ENCODE assay signal across 8 cellular contexts in the genomic region with DNA sequence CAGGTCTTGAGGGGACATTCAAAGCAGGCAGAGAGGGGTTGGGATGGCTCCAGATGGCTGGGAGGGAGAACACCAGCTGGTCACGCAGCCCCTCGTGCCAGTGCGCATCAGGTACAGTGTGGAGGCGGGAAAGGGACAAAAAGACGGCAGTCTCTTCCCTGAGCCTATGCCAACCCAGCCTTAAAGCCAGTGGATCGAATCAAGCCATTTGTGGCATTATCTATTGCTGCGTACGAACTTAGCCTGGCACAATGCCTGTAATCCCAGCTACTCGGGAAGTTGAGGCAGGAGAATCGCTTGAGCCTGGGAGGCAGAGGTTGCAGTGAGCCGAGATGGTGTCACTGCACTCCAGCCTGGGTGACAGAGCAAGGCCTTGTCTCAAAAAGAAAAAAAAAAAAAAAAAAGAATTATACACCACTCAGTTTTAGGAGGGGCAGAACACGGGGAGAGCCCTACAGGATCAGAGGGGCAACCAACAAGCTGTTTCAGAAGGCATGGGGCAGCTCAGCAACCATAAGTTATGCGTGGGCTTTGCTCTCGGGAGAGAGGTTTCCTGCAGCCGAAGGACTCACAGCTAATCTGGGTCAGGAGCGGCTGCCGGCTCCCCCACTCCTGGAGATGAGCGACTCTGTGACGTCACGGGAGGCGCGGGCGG. TPM values are rescaled to one million over a fixed set of nuclear protein-coding genes. Genes with fewer than 3 reads are reported as not detected.
DNase-seq lines count a peak whose midpoint lies in the region; ATAC-seq and TF ChIP-seq lines count a peak whose summit lies in the region.

No MANE protein-coding gene starts in this region.

- DNase-seq in CMK (ENCODE audit: low read depth) (peak; percentile 52), H9 (peak; percentile 95), NCI-H82 treated with DMSO at 0.1 percent for 48 hours (lab: John Stamatoyannopoulos, UW; ENCODE audit: unreplicated experiment) (peak; percentile 67), fibroblast of peridontal ligament (ENCODE audit: extremely low read depth) (peak; percentile 83)
- peak in 1 of 2 donors; percentile 94 for DNase-seq in activated T-cell treated with anti-CD3 and anti-CD28 coated beads, Interleukin-2, amount 50 U/mL, for 72 hours
- peak; percentile 93 for DNase-seq in natural killer cell treated with Interleukin-12 subunit alpha and Interleukin-12 subunit beta and Interleukin-15 and Interleukin-18, amount 100 ng/mL, for 72 hours (ENCODE audit: low spot score)
- peak; percentile 94 for DNase-seq in stimulated activated naive CD4-positive, alpha-beta T cell treated with Interleukin-2 at 50 U/mL for 16 hours (lab: John Stamatoyannopoulos, UW)

- H3K4me3 Mint-ChIP-seq in H9: peak overlapping the region; percentile 97 to 98
- H3K4me3 Mint-ChIP-seq in activated T-cell treated with anti-CD3 and anti-CD28 coated beads, Interleukin-2, amount 50 U/mL, for 72 hours: peak overlapping the region; percentile 86 to 87
- H3K4me3 Mint-ChIP-seq in natural killer cell treated with Interleukin-12 subunit alpha and Interleukin-12 subunit beta and Interleukin-15 and Interleukin-18, amount 100 ng/mL, for 72 hours: peak overlapping the region; percentile 95

- H3K4ac ChIP-seq in H9 (ENCODE audit: low read depth, low read length): no peak overlapping the region

- no peak overlapping the region for H3K18ac ChIP-seq in H9 (ENCODE audit: insufficient read length, low read depth, low read length)

- no peaks in the 10 kb centered on the region; the same call in 1 of the 2 replicates for H3K27me3 Mint-ChIP-seq in H9 (ENCODE audit: low read depth)
- H3K27me3 Mint-ChIP-seq in activated T-cell treated with anti-CD3 and anti-CD28 coated beads, Interleukin-2, amount 50 U/mL, for 72 hours (ENCODE audit: low read depth): no peaks in the 10 kb centered on the region
- no peaks in the 10 kb centered on the region for H3K27me3 Mint-ChIP-seq in natural killer cell treated with Interleukin-12 subunit alpha and Interleukin-12 subunit beta and Interleukin-15 and Interleukin-18, amount 100 ng/mL, for 72 hours

- H3K27ac Mint-ChIP-seq in H9: peak overlapping the region; percentile 97 to 99 (median 99)
- peak overlapping the region; percentile 83 for H3K27ac Mint-ChIP-seq in activated T-cell treated with anti-CD3 and anti-CD28 coated beads, Interleukin-2, amount 50 U/mL, for 72 hours
- H3K27ac Mint-ChIP-seq in natural killer cell treated with Interleukin-12 subunit alpha and Interleukin-12 subunit beta and Interleukin-15 and Interleukin-18, amount 100 ng/mL, for 72 hours: peak overlapping the region; percentile 92 to 94

- peaks cover 5% of the 10 kb centered on the region for H3K23me2 ChIP-seq in H9 (ENCODE audit: insufficient read length, low read depth, low read length, poor library complexity, severe bottlenecking)

- TF ChIP-seq CTCF in H9 (conservative IDR thresholded peaks at IDR 0.05): no peak

- H3K9ac ChIP-seq in H9 (ENCODE audit: extremely low read depth, insufficient read length, low read length): peak overlapping the region; percentile 12

- no peak overlapping the region for H3K56ac ChIP-seq in H9 (ENCODE audit: insufficient read length, low read depth, low read length)

- no peaks in the 10 kb centered on the region for H3K9me3 ChIP-seq in H9 (ENCODE audit: control insufficient read depth, low read depth, low read length)

- H3T11ph ChIP-seq in H9 (ENCODE audit: low read length): no peak overlapping the region

- H3K36me3 Mint-ChIP-seq in H9 (ENCODE audit: insufficient read depth in 1 of 3, low read depth in 3 of 3): peaks cover 0 to 3% (median 3%) of the 10 kb centered on the region in 3 experiments; a peak in 5 of 7 replicates
- peaks cover 0 to 4% of the 10 kb centered on the region in 2 donors for H3K36me3 Mint-ChIP-seq in activated T-cell treated with anti-CD3 and anti-CD28 coated beads, Interleukin-2, amount 50 U/mL, for 72 hours (ENCODE audit: insufficient read depth in 2 of 2)
- no peaks in the 10 kb centered on the region for H3K36me3 Mint-ChIP-seq in natural killer cell treated with Interleukin-12 subunit alpha and Interleukin-12 subunit beta and Interleukin-15 and Interleukin-18, amount 100 ng/mL, for 72 hours

- H2BK12ac ChIP-seq in H9 (ENCODE audit: insufficient read length, low read depth, low read length): peak overlapping the region; percentile 3

- no peak overlapping the region for H4K5ac ChIP-seq in H9 (ENCODE audit: insufficient read length, low read depth, low read length)

- peak overlapping the region; percentile 63 for H3K4me2 ChIP-seq in H9 (ENCODE audit: insufficient read depth, insufficient read length, low read length)

- peaks cover 4% of the 10 kb centered on the region for H3K79me1 ChIP-seq in H9 (ENCODE audit: insufficient read depth, low read depth, low read length, poor library complexity, severe bottlenecking)

- no peak overlapping the region for H2BK120ac ChIP-seq in H9 (ENCODE audit: low read depth, low read length, poor library complexity, severe bottlenecking)

- ATAC-seq in activated T-cell treated with anti-CD3 and anti-CD28 coated beads, Interleukin-2, amount 50 U/mL, for 72 hours (replicated peaks in 1 of 2): no peak
- ATAC-seq in natural killer cell treated with Interleukin-12 subunit alpha and Interleukin-12 subunit beta and Interleukin-15 and Interleukin-18, amount 100 ng/mL, for 72 hours: no peak
- no peak for ATAC-seq in HG03135 (IDR thresholded peaks at IDR 0.05; ENCODE audit: unreplicated experiment)

- H3K79me2 ChIP-seq in H9 (ENCODE audit: insufficient read depth, low read length): peaks cover 7% of the 10 kb centered on the region; the same call in 1 of the 2 replicates

- no peak overlapping the region for H2BK5ac ChIP-seq in H9 (ENCODE audit: insufficient read length, low read length)

- no peak overlapping the region for H3K27ac ChIP-seq in H9 (ENCODE audit: insufficient read length, low read depth, low read length)

- no peak overlapping the region for H4K8ac ChIP-seq in H9 (replicated peaks; ENCODE audit: insufficient read length, low read depth, low read length)

- WGBS in H9 (ENCODE audit: extremely low coverage, insufficient read length, low lambda C conversion rate): no CpG with 5 or more reads among the region's 23 CpGs

- no peak overlapping the region for H2BK15ac ChIP-seq in H9 (ENCODE audit: low read depth, low read length)

- H3K23ac ChIP-seq in H9 (ENCODE audit: insufficient read length, low read depth, low read length): no peak overlapping the region

- no peaks in the 10 kb centered on the region for H3K27me3 ChIP-seq in H9 (ENCODE audit: insufficient read depth, low read length)

- H3K14ac ChIP-seq in H9 (ENCODE audit: insufficient read depth, low read length): no peak overlapping the region

- H2AFZ ChIP-seq in H9 (ENCODE audit: low read length): no peak overlapping the region

- no peaks in the 10 kb centered on the region for H3K9me3 Mint-ChIP-seq in H9
- no peaks in the 10 kb centered on the region for H3K9me3 Mint-ChIP-seq in activated T-cell treated with anti-CD3 and anti-CD28 coated beads, Interleukin-2, amount 50 U/mL, for 72 hours
- no peaks in the 10 kb centered on the region for H3K9me3 Mint-ChIP-seq in natural killer cell treated with Interleukin-12 subunit alpha and Interleukin-12 subunit beta and Interleukin-15 and Interleukin-18, amount 100 ng/mL, for 72 hours

- peaks cover 15 to 17% of the 10 kb centered on the region in 2 experiments for H3K4me1 Mint-ChIP-seq in H9
- H3K4me1 Mint-ChIP-seq in activated T-cell treated with anti-CD3 and anti-CD28 coated beads, Interleukin-2, amount 50 U/mL, for 72 hours (ENCODE audit: low read depth): peaks cover 47% of the 10 kb centered on the region
- H3K4me1 Mint-ChIP-seq in natural killer cell treated with Interleukin-12 subunit alpha and Interleukin-12 subunit beta and Interleukin-15 and Interleukin-18, amount 100 ng/mL, for 72 hours (ENCODE audit: low read depth in 2 of 2): peaks cover 47 to 48% of the 10 kb centered on the region in 2 donors

- no peak overlapping the region for H2BK20ac ChIP-seq in H9 (ENCODE audit: low read depth, low read length, poor library complexity, severe bottlenecking)

- H3K4me1 ChIP-seq in H9 (ENCODE audit: insufficient read depth, low read length): no peaks in the 10 kb centered on the region

- no peak overlapping the region for H2AK5ac ChIP-seq in H9 (ENCODE audit: insufficient read length, low read length)

- H4K91ac ChIP-seq in H9 (ENCODE audit: insufficient read length, low read depth, low read length): no peak overlapping the region

- H4K20me1 ChIP-seq in H9 (ENCODE audit: control insufficient read depth, insufficient read depth, insufficient read length): no peaks in the 10 kb centered on the region

RNA-seq across cellular contexts. Expression of gene NDUFB2, which starts 0.4 kb away (rescaled TPM):
- total RNA-seq in H9 (2021): 177 and 185 TPM in 2 replicates
- total RNA-seq in activated T-cell treated with anti-CD3 and anti-CD28 coated beads, Interleukin-2, amount 50 U/mL, for 72 hours: 10 to 100 TPM; 78.0 to 94.1 TPM
- 100 to 1,000 TPM; 169 to 222 TPM for total RNA-seq in natural killer cell treated with Interleukin-12 subunit alpha and Interleukin-12 subunit beta and Interleukin-15 and Interleukin-18, amount 100 ng/mL, for 72 hours

RNA-seq across cellular contexts. Expression of gene ADCK2, which starts 23.4 kb away (rescaled TPM):
- 12.3 and 12.4 TPM in 2 replicates for total RNA-seq in H9 (2021)
- total RNA-seq in activated T-cell treated with anti-CD3 and anti-CD28 coated beads, Interleukin-2, amount 50 U/mL, for 72 hours: 10 to 100 TPM; 30.3 to 38.9 TPM
- total RNA-seq in natural killer cell treated with Interleukin-12 subunit alpha and Interleukin-12 subunit beta and Interleukin-15 and Interleukin-18, amount 100 ng/mL, for 72 hours: 10 to 100 TPM in 1 of 2 donors, 1 to 10 TPM in 1; 8.2 to 12.2 TPM

RNA-seq across cellular contexts. Expression of gene DENND2A, which starts 55.5 kb away (rescaled TPM):
- 7.3 and 8.2 TPM in 2 replicates for total RNA-seq in H9 (2021)
- not detected for total RNA-seq in activated T-cell treated with anti-CD3 and anti-CD28 coated beads, Interleukin-2, amount 50 U/mL, for 72 hours
- not detected for total RNA-seq in natural killer cell treated with Interleukin-12 subunit alpha and Interleukin-12 subunit beta and Interleukin-15 and Interleukin-18, amount 100 ng/mL, for 72 hours
